ENCODE assay signal across 27 cellular contexts in genomic region chr11:41536001-41536568, GRCh38.
"Had no signal": no experiment of that assay in that cellular context is flagged by ENCODE, and none has a peak within 500 bp of the region (broad histone marks: within the 10 kb centered on the region; RNA-seq: fewer than 3 reads in every experiment).

No MANE protein-coding gene starts in this region.

- H3K27me3 ChIP-seq: colonic mucosa, gastroesophageal sphincter, heart left ventricle, hepatocyte, neutrophil, right atrium auricular region, sigmoid colon, stomach, thyroid gland had no signal

- H3K4me1 ChIP-seq: colonic mucosa, gastroesophageal sphincter, heart left ventricle, parathyroid adenoma, right atrium auricular region, sigmoid colon, stomach, thyroid gland had no signal

- H3K27ac ChIP-seq: colonic mucosa, epithelial cell of prostate, gastroesophageal sphincter, heart left ventricle, hepatocyte, neutrophil, parathyroid adenoma, right atrium auricular region, sigmoid colon, stomach, thyroid gland had no signal

- H3K9ac ChIP-seq: parathyroid adenoma had no signal

- H3K4me2 ChIP-seq: hepatocyte had no signal

- H3K79me2 ChIP-seq: hepatocyte, parathyroid adenoma had no signal

- DNase-seq: colonic mucosa; effector CD8-positive, alpha-beta T cell; endodermal cell; foreskin fibroblast; heart left ventricle; kidney glomerular epithelial cell; left colon; mesenchymal stem cell; mucosa of descending colon; naive B cell; sigmoid colon; stimulated activated CD4-positive, alpha-beta T cell treated with anti-CD3 and anti-CD28 coated beads, Interleukin-2, amount 100 ng/mL, for 24 hours; stimulated activated CD4-positive, alpha-beta T cell treated with anti-CD3 and anti-CD28 coated beads, Interleukin-4, amount 100 ng/mL, for 24 hours; stimulated activated naive CD4-positive, alpha-beta T cell treated with Interleukin-2 at 50 U/mL for 16 hours; stomach; thyroid gland; trophoblast cell had no signal

- ATAC-seq: esophagus mucosa; gastroesophageal sphincter; heart left ventricle; left colon; mucosa of descending colon; stimulated activated effector memory CD8-positive, alpha-beta T cell treated with anti-CD3 and anti-CD28 coated beads, Interleukin-12 subunit alpha, Interleukin-12 subunit beta, amount 100 ng/mL, for 72 hours had no signal

- H3K9me3 ChIP-seq: colonic mucosa, gastroesophageal sphincter, heart left ventricle, mucosa of descending colon, neutrophil, right atrium auricular region, stomach, thyroid gland had no signal

- H3K36me3 ChIP-seq: colonic mucosa, gastroesophageal sphincter, heart left ventricle, neutrophil, right atrium auricular region, sigmoid colon, stomach, thyroid gland had no signal

- FAIRE-seq: islet of Langerhans had no signal

- H3K4me3 ChIP-seq: colonic mucosa, gastroesophageal sphincter, heart left ventricle, hepatocyte, lung, mucosa of descending colon, right atrium auricular region, sigmoid colon, stomach, thyroid gland had no signal

- H2AFZ ChIP-seq: hepatocyte, parathyroid adenoma had no signal
